1 cellular context compared by ENCODE assay signal in genomic region chr2:223674998-223675609, GRCh38.
TF ChIP-seq lines count a peak whose summit lies in the region.

No MANE protein-coding gene starts in this region.

TF ChIP-seq in A549, 52 proteins besides CTCF, POLR2A, EP300 and RAD21 (continued from another document):
- TF ChIP-seq SMC3 (IDR thresholded peaks at IDR 0.05): peak; percentile 91
